30 cellular contexts compared by ENCODE assay signal in the genomic region with DNA sequence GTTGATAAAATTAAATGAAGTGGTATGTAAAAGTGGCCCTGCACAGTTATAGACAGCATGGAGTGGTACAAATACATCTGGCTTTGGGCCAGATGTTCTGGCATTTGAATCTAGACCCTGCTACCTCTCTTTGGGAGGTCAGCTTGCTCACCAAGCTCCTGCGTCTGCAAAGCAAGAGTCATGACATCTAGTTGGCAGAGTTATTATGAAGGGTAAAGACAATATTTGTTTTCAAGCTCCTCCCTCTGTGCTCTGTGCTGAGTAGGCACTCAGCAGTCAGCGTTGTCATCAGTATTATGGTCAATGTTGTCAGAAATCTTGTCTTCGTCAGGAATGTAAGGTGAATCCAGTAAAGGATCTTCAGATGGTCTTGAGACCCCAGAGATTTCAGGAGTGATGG. TPM values are rescaled to one million over a fixed set of nuclear protein-coding genes. Genes with fewer than 3 reads are reported as not detected.
DNase-seq lines count a peak whose midpoint lies in the region; ATAC-seq, FAIRE-seq and TF ChIP-seq lines count a peak whose summit lies in the region.
"Had no signal": no experiment of that assay in that cellular context is flagged by ENCODE, and none has a peak within 500 bp of the region (broad histone marks: within the 10 kb centered on the region; RNA-seq: fewer than 3 reads in every experiment).

No MANE protein-coding gene starts in this region.

- intact Hi-C loops in K562 (cut with micrococcal nuclease), result no loop called here
- intact Hi-C loops in right lobe of liver (cut with DNase I), result no loop called here

- H3K79me2 ChIP-seq in GM23248 (ENCODE audit: insufficient read depth) (peaks cover 53% of the 10 kb centered on the region), K562 (ENCODE audit: control insufficient read depth, insufficient read depth, low read length) (no peaks in the 10 kb centered on the region), smooth muscle cell (ENCODE audit: low read depth) (no peaks in the 10 kb centered on the region)

- peaks cover 37% of the 10 kb centered on the region for H3K4me1 ChIP-seq in GM23248 (ENCODE audit: insufficient read depth)
- no peaks in the 10 kb centered on the region for H3K4me1 ChIP-seq in K562 (replicated peaks in 1 of 2; ENCODE audit: control insufficient read depth in 2 of 2, insufficient read depth in 2 of 2, low read length in 2 of 2)
- peaks cover 0 to 53% (median 19%) of the 10 kb centered on the region in 4 donors for H3K4me1 ChIP-seq in right lobe of liver
- H3K4me1 ChIP-seq in smooth muscle cell (ENCODE audit: low read depth), result peaks cover 23% of the 10 kb centered on the region
- H3K4me1 ChIP-seq: A549 had no signal

- H4K20me1 ChIP-seq in GM23248 (ENCODE audit: insufficient read depth) (no peaks in the 10 kb centered on the region), K562 (replicated peaks; ENCODE audit: control insufficient read depth, insufficient read depth, low read length) (0 out of 2 replicates have a peak, but pooled peaks cover 3% of the 10 kb centered on the region), smooth muscle cell (ENCODE audit: low read depth) (no peaks in the 10 kb centered on the region)
- H4K20me1 ChIP-seq: BLaER1 treated with 17β-estradiol and CSF1 and Interleukin-3, amounts not matched to agents 10 nM and 100 nM had no signal

- peaks cover 89% of the 10 kb centered on the region for H3F3A ChIP-seq in GM23248 (ENCODE audit: insufficient read depth)
- H3F3A ChIP-seq in smooth muscle cell (ENCODE audit: low read depth), result peaks cover 29% of the 10 kb centered on the region

- no peak for TF ChIP-seq POLR2A in K562 (conservative IDR thresholded peaks at IDR 0.05)
- TF ChIP-seq POLR2A in right lobe of liver (IDR thresholded peaks at IDR 0.05), result no peak

- H3K4me2 ChIP-seq in GM23248 (ENCODE audit: unreplicated experiment) (no peak overlapping the region), K562 (ENCODE audit: insufficient read depth, low read length) (no peak overlapping the region), smooth muscle cell (no peak overlapping the region)
- H3K4me2 ChIP-seq: A549; BLaER1 treated with 17β-estradiol and CSF1 and Interleukin-3, amounts not matched to agents 10 nM and 100 nM; GM23338; PC-9 had no signal

- H3K27me3 ChIP-seq in GM23248 (replicated peaks; ENCODE audit: insufficient read depth) (no peaks in the 10 kb centered on the region), K562 (ENCODE audit: control insufficient read depth in 2 of 2, insufficient read depth in 2 of 2, low read length in 2 of 2) (no peaks in the 10 kb centered on the region), right lobe of liver (no peaks in the 10 kb centered on the region), smooth muscle cell (ENCODE audit: low read depth) (no peaks in the 10 kb centered on the region)
- H3K27me3 ChIP-seq: BLaER1 treated with 17β-estradiol and CSF1 and Interleukin-3, amounts not matched to agents 10 nM and 100 nM; SJCRH30 had no signal

- no peak for DNase-seq in GM23248
- no peak for DNase-seq in K562 (ENCODE audit: extremely low read depth in 1 of 4, low spot score in 3 of 4)
- peak in 1 of 3 donors; percentile 49 for DNase-seq in right lobe of liver
- DNase-seq in smooth muscle cell (lab: John Stamatoyannopoulos, UW; ENCODE audit: unreplicated experiment), result no peak
- no peak for DNase-seq in stimulated activated naive CD4-positive, alpha-beta T cell (lab: John Stamatoyannopoulos, UW)
- DNase-seq in stimulated activated CD4-positive, alpha-beta T cell treated with anti-CD3 and anti-CD28 coated beads, Interleukin-4, amount 100 ng/mL, for 24 hours, result no peak
- DNase-seq in stimulated activated CD4-positive, alpha-beta T cell treated with anti-CD3 and anti-CD28 coated beads, Interleukin-12 subunit alpha, Interleukin-12 subunit beta, amount 100 ng/mL, for 4 hours, result no peak
- DNase-seq: AML-193; CD4-positive, alpha-beta memory T cell; COR-L47; DMS53; GDM1; H9; Karpas-422; NCI-H1092 treated with DMSO at 0.1 percent for 48 hours; NCI-H1436; NCI-H187; NCI-H2107; NCI-H446 treated with DMSO at 0.1 percent for 48 hours; NCI-H526; NCI-H82; NK-92 treated with Interleukin-12 subunit alpha and Interleukin-12 subunit beta, amount 100 ng/mL, for 24 hours; PC-9; SJCRH30 had no signal

- FAIRE-seq in K562 (lab: Jason Lieb, UNC), result no peak
- FAIRE-seq: A549, GM12878 had no signal

- ATAC-seq in K562 (no peak), right lobe of liver (peak; percentile 69 to 75 (median 72))
- ATAC-seq: A549, GM12878, GM23338, Right ventricle myocardium inferior, SK-N-SH treated with all-trans-retinoic acid at 6 μM for 48 hours had no signal

- no peak overlapping the region for H2AFZ ChIP-seq in GM23248
- H2AFZ ChIP-seq in K562 (ENCODE audit: low read depth, low read length), result no peak overlapping the region
- no peak overlapping the region for H2AFZ ChIP-seq in smooth muscle cell (ENCODE audit: low read depth)
- H2AFZ ChIP-seq: GM23338, PC-9 had no signal

- peaks cover 4% of the 10 kb centered on the region for H3K9me1 ChIP-seq in K562 (ENCODE audit: control insufficient read depth, insufficient read depth, low read length)

- H3K27ac ChIP-seq in GM23248, result peak overlapping the region; percentile 9; the same call in 1 of the 2 replicates
- no peak overlapping the region for H3K27ac ChIP-seq in K562 (ENCODE audit: extremely low read depth, low read depth, low read length)
- H3K27ac ChIP-seq in right lobe of liver, result peak overlapping the region in 1 of 3 donors; percentile 77
- H3K27ac ChIP-seq in smooth muscle cell (ENCODE audit: low read depth), result peak overlapping the region; percentile 83
- H3K27ac ChIP-seq: A549; BLaER1 treated with 17β-estradiol and CSF1 and Interleukin-3, amounts not matched to agents 10 nM and 100 nM; PC-9; SJCRH30 had no signal

- WGBS in GM23248 (ENCODE audit: low coverage in 1 of 2, low lambda C conversion rate in 2 of 2, missing lambda C conversion rate in 2 of 2), 2 experiments, result 98 to 100% methylated on average over 3 of the region's 3 CpGs
- WGBS in K562 (ENCODE audit: insufficient coverage, low coverage, missing lambda C conversion rate), result 95% methylated on average over 3 of the region's 3 CpGs
- 43% methylated on average over 3 of the region's 3 CpGs for whole genome bisulfite sequencing in right lobe of liver (ENCODE audit: insufficient coverage, low coverage, low lambda C conversion rate, missing lambda C conversion rate)
- 96% methylated on average over 3 of the region's 3 CpGs for whole genome bisulfite sequencing in smooth muscle cell (ENCODE audit: low lambda C conversion rate)

- no peak overlapping the region for H3K9ac ChIP-seq in GM23248
- H3K9ac ChIP-seq in K562 (ENCODE audit: insufficient read depth in 1 of 2, low read depth in 2 of 2, low read length in 2 of 2), result no peak overlapping the region
- H3K9ac ChIP-seq in smooth muscle cell (ENCODE audit: low read depth), result no peak overlapping the region
- H3K9ac ChIP-seq: BLaER1 treated with 17β-estradiol and CSF1 and Interleukin-3, amounts not matched to agents 10 nM and 100 nM had no signal

- no peak for TF ChIP-seq CTCF in K562 (IDR thresholded peaks at IDR 0.05 in 2 of 3, conservative IDR thresholded peaks at IDR 0.05 in 1 of 3; ENCODE audit: insufficient read depth in 2 of 3, low read depth in 1 of 3, low read length in 3 of 3)
- TF ChIP-seq CTCF in right lobe of liver (IDR thresholded peaks at IDR 0.05), result no peak
- TF ChIP-seq CTCF in smooth muscle cell (IDR thresholded peaks at IDR 0.05; ENCODE audit: borderline replicate concordance, insufficient read depth, poor library complexity, severe bottlenecking), result no peak

- no peak overlapping the region for H3K4me3 ChIP-seq in GM23248
- H3K4me3 ChIP-seq in K562, result no peak overlapping the region
- no peak overlapping the region for H3K4me3 ChIP-seq in right lobe of liver
- H3K4me3 ChIP-seq in smooth muscle cell, result no peak overlapping the region
- H3K4me3 ChIP-seq: A549; BLaER1 treated with 17β-estradiol and CSF1 and Interleukin-3, amounts not matched to agents 10 nM and 100 nM; GM12878; GM23338; PC-9; SJCRH30 had no signal

- H3K9me3 ChIP-seq in GM23248 (ENCODE audit: low read depth) (no peaks in the 10 kb centered on the region), K562 (replicated peaks; ENCODE audit: control insufficient read depth, insufficient read depth, low read depth, low read length) (no peaks in the 10 kb centered on the region), right lobe of liver (no peaks in the 10 kb centered on the region), smooth muscle cell (replicated peaks; ENCODE audit: low read depth) (no peaks in the 10 kb centered on the region)
- H3K9me3 ChIP-seq: A549; BLaER1 treated with 17β-estradiol and CSF1 and Interleukin-3, amounts not matched to agents 10 nM and 100 nM; SJCRH30 had no signal

- H3K9me2 ChIP-seq in GM23248 (ENCODE audit: insufficient read depth), result no peaks in the 10 kb centered on the region

- H3K36me3 ChIP-seq in GM23248 (ENCODE audit: low read depth) (peaks cover 80% of the 10 kb centered on the region), K562 (ENCODE audit: control insufficient read depth, insufficient read depth, low read length) (peaks cover 79% of the 10 kb centered on the region), right lobe of liver (peaks cover 0 to 11% (median 3%) of the 10 kb centered on the region in 4 donors), smooth muscle cell (ENCODE audit: low read depth) (peaks cover 43% of the 10 kb centered on the region)

- POLR2A ChIA-PET in K562 (lab: Yijun Ruan, JAX), result no interaction called here

- in situ Hi-C loops in GM23248 (cut with MboI), result no loop called here
- in situ Hi-C loops in K562 (cut with MboI), result no loop called here

- TF ChIP-seq RAD21 in K562 (CRISPR knock-in tag; conservative IDR thresholded peaks at IDR 0.05 in 1 of 2, IDR thresholded peaks at IDR 0.05 in 1 of 2), result no peak

- CTCF ChIA-PET in K562 (lab: Yijun Ruan, JAX; ENCODE audit: low intra/inter-chr PET ratio), result no interaction called here

- BruUV-seq in K562 (replicated peaks; lab: Mats Ljungman, UMichigan), result no TSS peak

- TF ChIP-seq EP300 in K562 (IDR thresholded peaks at IDR 0.05; ENCODE audit: low read length), result no peak

RNA-seq across cellular contexts. Expression of gene CCNI, which starts 55.8 kb away (rescaled TPM):
- total RNA-seq in GM23248 (2014; rRNA removed; shearing (Covaris generic)), result 121 and 125 TPM in 2 replicates
- polyA plus RNA-seq in GM23248 (2016; fragmentation: Nextera tagmentation; extraction: Ambion mirVana) (158 and 166 TPM in 2 replicates), K562 (2011; rRNA removed) (131 and 145 TPM in 2 replicates), K562 (2014; fragmentation: Illumina TruSeq; extraction: Trizol) (155 and 159 TPM in 2 replicates), K562 (2014; fragmentation: Nextera tagmentation; extraction: Ambion mirVana) (10 to 100 TPM; 43.3 to 60.2 TPM), K562 (2014; rRNA removed) (56.9 and 59.3 TPM in 2 replicates), smooth muscle cell (205 and 230 TPM in 2 replicates)
- total RNA-seq in K562 (2011; cell fraction: chromatin; rRNA removed; ENCODE audit: low replicate concordance), result 61.5 and 108 TPM in 2 replicates
- total RNA-seq in K562 (2011; cell fraction: nucleolus; rRNA removed), result 59.0 and 66.8 TPM in 2 replicates
- 81.6 and 117 TPM in 2 replicates for total RNA-seq in K562 (2011; cell fraction: nucleoplasm; rRNA removed)
- total RNA-seq in K562 (2014; rRNA removed) (49.8 and 63.9 TPM in 2 replicates), K562 (2014; rRNA removed; fragmentation: Illumina TruSeq; extraction: Trizol) (103 and 111 TPM in 2 replicates), K562 (2015; rRNA removed; fragmentation: Illumina TruSeq; extraction: Trizol) (96.4 and 98.5 TPM in 2 replicates), K562 (2021) (150 and 158 TPM in 2 replicates), right lobe of liver (10 to 100 TPM; 54.3 to 87.7 (median 68.6) TPM), smooth muscle cell (222 and 245 TPM in 2 replicates)
- polyA plus RNA-seq in K562 (2011; cell fraction: cytosol; rRNA removed), result 69.6 and 115 TPM in 2 replicates
- 40.9 and 50.4 TPM in 2 replicates for polyA plus RNA-seq in K562 (2011; cell fraction: nucleus; rRNA removed)
- polyA plus RNA-seq in K562 (2012), result 173 and 178 TPM in 2 replicates
- 398 and 462 TPM in 2 replicates for polyA minus RNA-seq in K562 (2011; rRNA and poly(A)+ RNA removed)
- polyA minus RNA-seq in K562 (2011; cell fraction: cytosol; rRNA and poly(A)+ RNA removed), result 192 and 200 TPM in 2 replicates
- polyA minus RNA-seq in K562 (2011; cell fraction: nucleus; rRNA and poly(A)+ RNA removed), result 31.0 and 74.8 TPM in 2 replicates
